ENCODE assay signal across 9 cellular contexts in the genomic region with DNA sequence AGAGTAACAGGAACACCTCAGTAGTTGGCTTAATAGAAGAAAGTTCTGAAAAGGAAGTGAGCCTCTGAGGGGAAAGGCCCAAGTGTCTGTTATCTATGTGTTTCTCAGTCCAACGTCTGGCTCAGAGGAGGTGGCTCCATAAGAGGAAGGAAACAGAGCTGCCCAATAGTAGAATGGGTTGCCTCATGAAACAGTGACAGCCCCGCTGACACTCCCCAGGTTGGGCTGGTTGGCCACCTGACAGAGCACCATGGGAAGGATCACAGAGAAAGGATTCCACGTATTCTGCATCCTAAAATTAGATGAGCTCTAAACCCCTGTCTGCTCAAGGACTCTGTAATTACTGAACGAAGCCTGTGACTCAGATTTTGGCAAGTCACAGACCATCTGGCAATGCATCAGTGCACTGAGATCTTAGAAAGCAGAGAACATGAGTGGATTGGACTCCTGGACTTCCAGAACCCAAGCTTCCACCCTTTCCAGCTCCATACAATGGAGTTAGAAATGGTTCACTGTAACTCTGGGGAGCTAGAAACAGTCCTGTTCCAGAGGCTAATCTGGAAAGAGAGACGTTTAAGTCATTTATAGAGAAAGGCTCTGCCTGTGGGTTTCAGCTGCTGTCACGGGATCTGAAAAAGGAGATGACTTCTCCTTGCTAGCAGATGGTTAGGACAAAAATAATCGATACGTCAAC. TPM values are rescaled to one million over a fixed set of nuclear protein-coding genes. Genes with fewer than 3 reads are reported as not detected.
A peak's percentile ranks its signal among the peaks of the same experiment; 100 is the strongest.
DNase-seq lines count a peak whose midpoint lies in the region; ATAC-seq, FAIRE-seq and TF ChIP-seq lines count a peak whose summit lies in the region.
"Had no signal": no experiment of that assay in that cellular context is flagged by ENCODE, and none has a peak within 500 bp of the region (broad histone marks: within the 10 kb centered on the region; RNA-seq: fewer than 3 reads in every experiment).

No MANE protein-coding gene starts in this region.

- H3K27ac Mint-ChIP-seq in T-helper 17 cell, result peak overlapping the region; percentile 16
- H3K27ac Mint-ChIP-seq in naive B cell, result peak overlapping the region; percentile 95 to 98 (median 96)
- H3K27ac Mint-ChIP-seq in MCF 10A (ENCODE audit: low read depth, unreplicated experiment), result no peak overlapping the region

- H3K36me3 Mint-ChIP-seq in T-helper 17 cell (ENCODE audit: low read depth), result no peaks in the 10 kb centered on the region
- H3K36me3 Mint-ChIP-seq in naive B cell, result no peaks in the 10 kb centered on the region
- no peaks in the 10 kb centered on the region for H3K36me3 Mint-ChIP-seq in MCF 10A (ENCODE audit: insufficient read depth, unreplicated experiment)

- H3K36me3 ChIP-seq in testis (ENCODE audit: low read depth, missing control alignments), result no peaks in the 10 kb centered on the region

- CTCF ChIA-PET in MCF 10A (lab: Yijun Ruan, JAX), result interaction anchor here (0.7 to 4.9 kb wide), 7 partner anchors 10 to 191 kb away, joined by 3 to 26 read pairs (median 4); no protein-coding TSS in a partner anchor

- TF ChIP-seq CTCF in MCF 10A (IDR thresholded peaks at IDR 0.05; ENCODE audit: unreplicated experiment), result no peak
- TF ChIP-seq CTCF in testis (IDR thresholded peaks at IDR 0.05), result no peak

- H3K27ac ChIP-seq in testis, result no peak overlapping the region

- intact Hi-C loops in MCF 10A (cut with micrococcal nuclease), result no loop called here
- intact Hi-C loops in testis (cut with DNase I; ENCODE audit: low total_unique reads), result no loop called here

- no peaks in the 10 kb centered on the region for H3K9me3 Mint-ChIP-seq in naive B cell
- H3K9me3 Mint-ChIP-seq in MCF 10A (ENCODE audit: unreplicated experiment), result no peaks in the 10 kb centered on the region

- no peaks in the 10 kb centered on the region for H3K4me1 ChIP-seq in testis

- POLR2A ChIA-PET in MCF 10A (lab: Yijun Ruan, JAX), result no interaction called here

- TF ChIP-seq POLR2A in GM12892 (IDR thresholded peaks at IDR 0.05; ENCODE audit: low read depth, low read length) (no peak; the same call in 1 of the 2 replicates), testis (IDR thresholded peaks at IDR 0.05) (no peak)

- H3K9me3 ChIP-seq in T-helper 17 cell (ENCODE audit: control insufficient read depth, low read length, poor library complexity, severe bottlenecking) (no peaks in the 10 kb centered on the region), testis (no peaks in the 10 kb centered on the region)

- H3K4me1 Mint-ChIP-seq in T-helper 17 cell, result peaks cover 5% of the 10 kb centered on the region
- peaks cover 21 to 31% (median 22%) of the 10 kb centered on the region in 3 donors for H3K4me1 Mint-ChIP-seq in naive B cell
- no peaks in the 10 kb centered on the region for H3K4me1 Mint-ChIP-seq in MCF 10A (ENCODE audit: insufficient read depth, unreplicated experiment)

- ATAC-seq in GM19452 (IDR thresholded peaks at IDR 0.05; ENCODE audit: unreplicated experiment) (peak; percentile 98), HG03354 (IDR thresholded peaks at IDR 0.05; ENCODE audit: poor library complexity, severe bottlenecking, unreplicated experiment) (peak; percentile 99), T-helper 17 cell (peak; percentile 92), naive B cell (ENCODE audit: low read depth in 2 of 2) (peak; percentile 100)

- H3K27me3 Mint-ChIP-seq in T-helper 17 cell, result peaks cover 53% of the 10 kb centered on the region
- peaks cover 5 to 19% (median 19%) of the 10 kb centered on the region in 3 donors for H3K27me3 Mint-ChIP-seq in naive B cell
- peaks cover 81% of the 10 kb centered on the region for H3K27me3 Mint-ChIP-seq in MCF 10A (ENCODE audit: insufficient read depth, unreplicated experiment)

- H3K4me3 ChIP-seq in testis, result no peak overlapping the region

- H3K27me3 ChIP-seq in testis, result no peaks in the 10 kb centered on the region

- BruUV-seq in MCF 10A (replicated peaks; lab: Mats Ljungman, UMichigan), result no TSS peak

- DNase-seq in GM12892 (ENCODE audit: insufficient read length), result peak; percentile 59
- DNase-seq in T-helper 17 cell, result no peak
- peak; percentile 86 for DNase-seq in naive B cell
- DNase-seq in MCF 10A (ENCODE audit: unreplicated experiment), result no peak
- DNase-seq in testis, result no peak
- no peak for DNase-seq in HuH-7.5 (ENCODE audit: low spot score)

- peak; percentile 99 for FAIRE-seq in GM12892 (lab: Jason Lieb, UNC)

- whole genome bisulfite sequencing in testis, 2 donors, result 60 to 69% methylated on average over 7 to 8 of the region's 8 CpGs

- H3K4me3 Mint-ChIP-seq in T-helper 17 cell, result no peak overlapping the region
- H3K4me3 Mint-ChIP-seq in naive B cell, result peak overlapping the region in 6 of 8 donors; percentile 33 to 81 (median 62)
- no peak overlapping the region for H3K4me3 Mint-ChIP-seq in MCF 10A (ENCODE audit: unreplicated experiment)

RNA-seq across cellular contexts. Expression of a gene that starts 2.9 kb away (rescaled TPM):
- not detected for polyA plus RNA-seq in GM12892 (2012; ENCODE audit: missing spikeins)
- total RNA-seq in T-helper 17 cell (under 1 TPM in 1 of 2 donors, not detected in 1; 0.80 TPM), MCF 10A (2022) (not detected in 2 replicates), testis (1 to 10 TPM in 1 of 2 donors, under 1 TPM in 1; 0.99 to 1.6 TPM)
- polyA plus RNA-seq in naive B cell (ENCODE audit: low read depth in 6 of 6) (1 to 10 TPM in 1 of 6 donors, under 1 TPM in 2, not detected in 3; 0.25 to 1.1 (median 0.93) TPM), testis (ENCODE audit: insufficient read depth, low read depth, low replicate concordance) (4.7 TPM)
- total RNA-seq: M059J had no signal

RNA-seq across cellular contexts. Expression of a gene that starts 19.9 kb away (rescaled TPM):
- polyA plus RNA-seq in GM12892 (2012; ENCODE audit: missing spikeins), result 76.8 TPM
- total RNA-seq in T-helper 17 cell, result 1 to 10 TPM in 1 of 2 donors, under 1 TPM in 1; 0.77 to 1.5 TPM
- polyA plus RNA-seq in naive B cell (ENCODE audit: low read depth in 6 of 6), result 1 to 10 TPM; 1.7 to 8.3 (median 4.2) TPM
- 101 and 179 TPM in 2 replicates for total RNA-seq in MCF 10A (2022)
- total RNA-seq in testis, result 100 to 1,000 TPM; 147 to 196 TPM
- 121 TPM for polyA plus RNA-seq in testis (ENCODE audit: insufficient read depth, low read depth, low replicate concordance)

RNA-seq across cellular contexts. Expression of a gene that starts 40.7 kb away (rescaled TPM):
- polyA plus RNA-seq in GM12892 (2012; ENCODE audit: missing spikeins), result 66.6 TPM
- total RNA-seq in T-helper 17 cell (10 to 100 TPM; 40.4 to 58.2 TPM), MCF 10A (2022) (86.7 and 98.4 TPM in 2 replicates), testis (10 to 100 TPM; 23.3 to 35.5 TPM)
- polyA plus RNA-seq in naive B cell (ENCODE audit: low read depth in 6 of 6) (100 to 1,000 TPM; 254 to 374 (median 297) TPM), testis (ENCODE audit: insufficient read depth, low read depth, low replicate concordance) (49.2 TPM)

RNA-seq across cellular contexts. Expression of a gene that starts 59.7 kb away (rescaled TPM):
- polyA plus RNA-seq in GM12892 (2012; ENCODE audit: missing spikeins), result 24.7 TPM
- total RNA-seq in T-helper 17 cell (10 to 100 TPM; 41.4 to 52.1 TPM), MCF 10A (2022) (21.7 and 24.4 TPM in 2 replicates), testis (10 to 100 TPM; 27.0 to 32.9 TPM)
- polyA plus RNA-seq in naive B cell (ENCODE audit: low read depth in 6 of 6) (10 to 100 TPM; 23.8 to 40.6 (median 28.9) TPM), testis (ENCODE audit: insufficient read depth, low read depth, low replicate concordance) (34.8 TPM)

Comparison
In these comparisons a context has a peak if more than half of its experiments do, and no peak if none do; other contexts are left out.
1. DNase-seq: peak in GM12892 (single experiment) and naive B cell (single experiment); none in T-helper 17 cell (0 of 3), MCF 10A (single experiment), testis (single experiment) and HuH-7.5 (single experiment).
2. H3K4me3 Mint-ChIP-seq: peak in naive B cell (6 of 8); none in T-helper 17 cell (single experiment) and MCF 10A (single experiment).
3. RNA of a gene that starts 19.9 kb away (total RNA-seq): 147 to 196 TPM in testis and 101 to 179 TPM in MCF 10A; 0.77 to 1.5 TPM in T-helper 17 cell; every median in the first group is over 10 times any median in the second.
4. Peak in every context shown above with its lines, with median percentiles within 50 percentile points of each other: ATAC-seq.